Comparison of ENCODE assay signal across 8 cellular contexts in genomic region chr15:66503780-66504562, GRCh38. TPM values are rescaled to one million over a fixed set of nuclear protein-coding genes. Genes with fewer than 3 reads are reported as not detected.
A peak's percentile ranks its signal among the peaks of the same experiment; 100 is the strongest.
DNase-seq lines count a peak whose midpoint lies in the region; ATAC-seq, FAIRE-seq and TF ChIP-seq lines count a peak whose summit lies in the region.

No MANE protein-coding gene starts in this region.

- no peaks in the 10 kb centered on the region for H3K27me3 Mint-ChIP-seq in CD8-positive, alpha-beta T cell (ENCODE audit: low read depth)
- H3K27me3 Mint-ChIP-seq in neural progenitor cell (ENCODE audit: insufficient read depth, low read depth): peaks cover 2% of the 10 kb centered on the region

- no peaks in the 10 kb centered on the region for H3K27me3 ChIP-seq in CD8-positive, alpha-beta T cell (ENCODE audit: insufficient read depth, low read length)
- H3K27me3 ChIP-seq in OCI-LY1 (ENCODE audit: insufficient read depth, low read length): no peaks in the 10 kb centered on the region
- no peaks in the 10 kb centered on the region for H3K27me3 ChIP-seq in H1 (replicated peaks in 1 of 4; ENCODE audit: control insufficient read depth in 3 of 4, extremely low read depth in 1 of 4, insufficient read depth in 3 of 4, low read length in 3 of 4)
- H3K27me3 ChIP-seq in neural progenitor cell: no peaks in the 10 kb centered on the region

- H2BK5ac ChIP-seq in H1 (ENCODE audit: low read depth, low read length): peak overlapping the region; percentile 93

- no peak for TF ChIP-seq POLR2A in H1 (IDR thresholded peaks at IDR 0.05; ENCODE audit: control extremely low read depth in 1 of 2, low read depth in 2 of 2, low read length in 2 of 2)

- H2BK120ac ChIP-seq in H1 (replicated peaks; ENCODE audit: low read depth, low read length): no peak overlapping the region

- peaks cover 12% of the 10 kb centered on the region for H3K23me2 ChIP-seq in H1 (ENCODE audit: low read depth, low read length)

- POLR2A ChIA-PET in CD8-positive, alpha-beta T cell (lab: Charles Lee): interaction anchor here (1.1 to 2.9 kb wide), 6 partner anchors 16 to 212 kb away, joined by 3 to 22 read pairs (median 4); partner anchors contain the start of genes DIS3L and MAP2K1
- POLR2A ChIA-PET in H1 (lab: Charles Lee; ENCODE audit: partially characterized antibody): interaction anchor here (0.6 to 4.7 kb wide), 30 partner anchors 10 to 211 kb away, joined by 3 to 52 read pairs (median 5); partner anchors contain the start of genes DIS3L, LCTL, MAP2K1 and SMAD6

- TF ChIP-seq RAD21 in H1 (IDR thresholded peaks at IDR 0.05 in 1 of 2, conservative IDR thresholded peaks at IDR 0.05 in 1 of 2; ENCODE audit: low read depth in 2 of 2, low read length in 2 of 2): no peak

- peaks cover 37% of the 10 kb centered on the region for H3K36me3 ChIP-seq in CD8-positive, alpha-beta T cell (ENCODE audit: insufficient read depth, low read length)
- H3K36me3 ChIP-seq in OCI-LY1 (ENCODE audit: insufficient read depth, low read length) (peaks cover 59% of the 10 kb centered on the region), H1 (ENCODE audit: control insufficient read depth in 2 of 4, insufficient read depth in 4 of 4, low read length in 3 of 4) (peaks cover 35 to 45% (median 43%) of the 10 kb centered on the region in 4 experiments), neural progenitor cell (peaks cover 18% of the 10 kb centered on the region)

- H2BK12ac ChIP-seq in H1 (ENCODE audit: low read depth, low read length): no peak overlapping the region

- H4K20me1 ChIP-seq in OCI-LY1 (ENCODE audit: insufficient read depth, low read length) (no peaks in the 10 kb centered on the region), H1 (replicated peaks in 1 of 2; ENCODE audit: control insufficient read depth in 1 of 2, insufficient read depth in 2 of 2, low read length in 2 of 2) (peaks cover 0 to 4% of the 10 kb centered on the region in 2 experiments), neural progenitor cell (ENCODE audit: low read depth) (peaks cover 52% of the 10 kb centered on the region)

- DNase-seq in CD8-positive, alpha-beta T cell: no peak
- no peak for DNase-seq in H1 (ENCODE audit: low read depth in 1 of 2, low spot score in 2 of 2)
- DNase-seq in neural progenitor cell (ENCODE audit: low spot score): no peak
- no peak for DNase-seq in AG20443 (ENCODE audit: low spot score)
- DNase-seq in RKO (ENCODE audit: low spot score): no peak
- DNase-seq in activated gamma-delta T cell treated with Interleukin-2 at 50 U/mL for 16 hours: no peak
- no peak for DNase-seq in activated effector memory CD4-positive, alpha-beta T cell treated with Interleukin-2 at 50 U/mL for 16 hours

- peak overlapping the region; percentile 79 for H3K18ac ChIP-seq in H1 (ENCODE audit: extremely low read depth, low read length)

- peak overlapping the region; percentile 99 for H3K27ac Mint-ChIP-seq in CD8-positive, alpha-beta T cell
- H3K27ac Mint-ChIP-seq in neural progenitor cell: peak overlapping the region; percentile 99

- peaks cover 4% of the 10 kb centered on the region for H3K79me1 ChIP-seq in H1 (ENCODE audit: low read depth, low read length)

- no peaks in the 10 kb centered on the region for H3K9me3 ChIP-seq in CD8-positive, alpha-beta T cell (ENCODE audit: low read length)
- H3K9me3 ChIP-seq in OCI-LY1 (ENCODE audit: low read length) (no peaks in the 10 kb centered on the region), H1 (ENCODE audit: insufficient read depth in 2 of 2, low read depth in 1 of 2, low read length in 1 of 2) (no peaks in the 10 kb centered on the region), neural progenitor cell (ENCODE audit: low read depth) (no peaks in the 10 kb centered on the region)

- FAIRE-seq in H1 (lab: Jason Lieb, UNC): no peak

- H3K79me2 ChIP-seq in OCI-LY1 (ENCODE audit: insufficient read depth, low read length): peaks cover 47% of the 10 kb centered on the region
- peaks cover 20 to 69% of the 10 kb centered on the region in 2 experiments for H3K79me2 ChIP-seq in H1 (ENCODE audit: control insufficient read depth in 1 of 2, insufficient read depth in 2 of 2, low read length in 2 of 2)
- H3K79me2 ChIP-seq in neural progenitor cell (ENCODE audit: low read depth): peaks cover 85% of the 10 kb centered on the region

- H3K9me3 Mint-ChIP-seq in CD8-positive, alpha-beta T cell: no peaks in the 10 kb centered on the region
- no peaks in the 10 kb centered on the region for H3K9me3 Mint-ChIP-seq in neural progenitor cell

- H3K36me3 Mint-ChIP-seq in CD8-positive, alpha-beta T cell: peaks cover 61% of the 10 kb centered on the region
- H3K36me3 Mint-ChIP-seq in neural progenitor cell: peaks cover 26% of the 10 kb centered on the region

- H2AFZ ChIP-seq in OCI-LY1 (ENCODE audit: low read length) (no peak overlapping the region), H1 (ENCODE audit: low read length) (no peak overlapping the region), neural progenitor cell (replicated peaks) (peak overlapping the region; percentile 99)

- peak overlapping the region; percentile 90; the same call in 1 of the 2 replicates for H4K8ac ChIP-seq in H1 (ENCODE audit: extremely low read depth, insufficient read depth, low read length)

- H3K4me2 ChIP-seq in OCI-LY1 (ENCODE audit: low read length): peak overlapping the region; percentile 95
- H3K4me2 ChIP-seq in H1 (ENCODE audit: insufficient read depth in 1 of 2, low read depth in 2 of 2, low read length in 2 of 2): peak overlapping the region; percentile 85 to 93
- peak overlapping the region; percentile 97 for H3K4me2 ChIP-seq in neural progenitor cell

- H4K5ac ChIP-seq in H1 (ENCODE audit: insufficient read length, low read depth, low read length): peak overlapping the region; percentile 69

- H2BK15ac ChIP-seq in H1 (ENCODE audit: low read length): no peak overlapping the region

- TF ChIP-seq EP300 in H1 (IDR thresholded peaks at IDR 0.05; ENCODE audit: borderline replicate concordance in 1 of 2, low read depth in 2 of 2, low read length in 2 of 2): no peak

- H3K27ac ChIP-seq in CD8-positive, alpha-beta T cell (ENCODE audit: low read depth, low read length): peak overlapping the region; percentile 90
- H3K27ac ChIP-seq in OCI-LY1 (ENCODE audit: low read depth, low read length, poor library complexity, severe bottlenecking): peak overlapping the region; percentile 86
- H3K27ac ChIP-seq in H1 (ENCODE audit: low read depth, low read length): peak overlapping the region; percentile 93
- no peak overlapping the region for H3K27ac ChIP-seq in neural progenitor cell

- peak overlapping the region; percentile 94 for H3K4ac ChIP-seq in H1 (replicated peaks; ENCODE audit: insufficient read length, low read depth, low read length)

- intact Hi-C loops in CD8-positive, alpha-beta T cell (cut with DNase I, micrococcal nuclease): loop anchor here (2.0 to 10.0 kb wide), 4 partner anchors 211 to 1773 kb away; partner anchors contain the start of genes DIS3L (in 2 of the 2), FEM1B (in 1 of the 2), INTS14 (in 1 of the 2) and RNU5A-1 (in 1 of the 2)

- peak overlapping the region; percentile 100 for H3K4me3 Mint-ChIP-seq in CD8-positive, alpha-beta T cell
- peak overlapping the region; percentile 100 for H3K4me3 Mint-ChIP-seq in neural progenitor cell

- peaks cover 44% of the 10 kb centered on the region for H3K4me1 Mint-ChIP-seq in CD8-positive, alpha-beta T cell (ENCODE audit: low read depth)
- peaks cover 27% of the 10 kb centered on the region for H3K4me1 Mint-ChIP-seq in neural progenitor cell

- peak overlapping the region; percentile 92 for H3K56ac ChIP-seq in H1 (replicated peaks; ENCODE audit: insufficient read length, low read depth, low read length)

- peak overlapping the region; percentile 91 for H4K91ac ChIP-seq in H1 (replicated peaks; ENCODE audit: insufficient read length, low read length)

- ATAC-seq in CD8-positive, alpha-beta T cell: no peak

- H3K9ac ChIP-seq in OCI-LY1 (ENCODE audit: low read length): peak overlapping the region; percentile 89
- peak overlapping the region; percentile 93 to 99 (median 96) for H3K9ac ChIP-seq in H1 (replicated peaks in 1 of 4; ENCODE audit: extremely low read depth in 1 of 4, low read depth in 3 of 4, low read length in 3 of 4)
- peak overlapping the region; percentile 96 for H3K9ac ChIP-seq in neural progenitor cell

- H2BK20ac ChIP-seq in H1 (ENCODE audit: low read length): no peak overlapping the region

- no peaks in the 10 kb centered on the region for H3K9me2 ChIP-seq in OCI-LY1 (ENCODE audit: low read depth, low read length)

- H3K4me3 ChIP-seq in CD8-positive, alpha-beta T cell (ENCODE audit: low read depth, low read length): peak overlapping the region; percentile 95
- H3K4me3 ChIP-seq in OCI-LY1 (ENCODE audit: low read depth, low read length, poor library complexity, severe bottlenecking) (peak overlapping the region; percentile 96), H1 (ENCODE audit: extremely low read depth in 1 of 4, insufficient read depth in 2 of 4, low read depth in 3 of 4, low read length in 4 of 4) (peak overlapping the region; percentile 95 to 100 (median 99)), neural progenitor cell (peak overlapping the region; percentile 87)

- CTCF ChIA-PET in CD8-positive, alpha-beta T cell (lab: Charles Lee): interaction anchor here (1.0 to 1.9 kb wide), 2 partner anchors 116 to 118 kb away, joined by 3 to 8 read pairs; no protein-coding TSS in a partner anchor
- CTCF ChIA-PET in H1 (lab: Charles Lee; ENCODE audit: partially characterized antibody): interaction anchor here (0.8 kb wide), 1 partner anchor 74 kb away, joined by 3 read pairs; no protein-coding TSS in a partner anchor

- peak overlapping the region; percentile 95 for H3K14ac ChIP-seq in H1 (ENCODE audit: insufficient read length)

- no peak for TF ChIP-seq CTCF in CD8-positive, alpha-beta T cell (IDR thresholded peaks at IDR 0.05)
- TF ChIP-seq CTCF in OCI-LY1 (IDR thresholded peaks at IDR 0.05; ENCODE audit: low read length) (no peak), H1 (IDR thresholded peaks at IDR 0.05; ENCODE audit: control extremely low read depth in 1 of 3, insufficient read depth in 1 of 3, low read depth in 1 of 3, low read length in 3 of 3) (no peak), neural progenitor cell (IDR thresholded peaks at IDR 0.05) (no peak)

- H3K23ac ChIP-seq in H1 (ENCODE audit: insufficient read length): no peak overlapping the region

- H3F3A ChIP-seq in OCI-LY1 (ENCODE audit: insufficient read depth, low read length): peaks cover 21% of the 10 kb centered on the region
- peaks cover 61% of the 10 kb centered on the region for H3F3A ChIP-seq in neural progenitor cell (ENCODE audit: low read depth)

- WGBS in H1 (ENCODE audit: extremely low coverage in 1 of 2, insufficient coverage in 1 of 2, insufficient read length in 1 of 2, insufficient replicate concordance in 2 of 2, low coverage in 1 of 2, low lambda C conversion rate in 2 of 2, missing lambda C conversion rate in 1 of 2), 2 experiments: 4% methylated on average over 12 of the region's 12 CpGs; no CpG with 5 or more reads in 1 of the 2 experiments

- peak overlapping the region; percentile 76; the same call in 1 of the 2 replicates for H2AK5ac ChIP-seq in H1 (ENCODE audit: low read depth, low read length)

- H3K4me1 ChIP-seq in CD8-positive, alpha-beta T cell (ENCODE audit: insufficient read depth, low read length): peaks cover 32% of the 10 kb centered on the region
- H3K4me1 ChIP-seq in OCI-LY1 (ENCODE audit: insufficient read depth, low read length, severe bottlenecking) (peaks cover 39% of the 10 kb centered on the region), H1 (replicated peaks in 1 of 4; ENCODE audit: control insufficient read depth in 3 of 4, insufficient read depth in 4 of 4, low read length in 3 of 4) (peaks cover 0 to 6% (median 5%) of the 10 kb centered on the region in 4 experiments; a peak in 4 of 7 replicates), neural progenitor cell (peaks cover 17% of the 10 kb centered on the region)

RNA-seq across cellular contexts. Expression of gene RPL4, which starts 0.7 kb away (rescaled TPM):
- 1,000 to 10,000 TPM; 4,516 to 4,651 TPM for total RNA-seq in CD8-positive, alpha-beta T cell
- 3,886 and 3,950 TPM in 2 replicates for total RNA-seq in H1 (2021; fragmentation: NEBNext Ultra II Directional; extraction: Animal tissue kit (Norgen Biotek cat#: 25700))
- polyA plus RNA-seq in H1 (2011; rRNA removed): 3,376 and 3,973 TPM in 2 replicates
- 4,765 TPM for polyA plus RNA-seq in H1 (2011; cell fraction: cytosol; rRNA removed)
- polyA plus RNA-seq in H1 (2011; cell fraction: nucleus; rRNA removed): 8,529 TPM
- polyA plus RNA-seq in H1 (2012, experiment 1 of 2): 4,272 to 4,889 TPM (median 4,608 TPM) in 4 replicates
- polyA plus RNA-seq in H1 (2012, experiment 2 of 2): 1,896 TPM
- 2,531 TPM for polyA plus RNA-seq in H1 (2013, experiment 1 of 2)
- 2,570 TPM for polyA plus RNA-seq in H1 (2013, experiment 2 of 2)
- polyA minus RNA-seq in H1 (2011; rRNA and poly(A)+ RNA removed): 4,358 and 5,287 TPM in 2 replicates
- polyA minus RNA-seq in H1 (2011; cell fraction: cytosol; rRNA and poly(A)+ RNA removed): 1,442 TPM
- 2,653 TPM for polyA minus RNA-seq in H1 (2011; cell fraction: nucleus; rRNA and poly(A)+ RNA removed)
- total RNA-seq in neural progenitor cell (ENCODE audit: low replicate concordance): 7,725 and 7,728 TPM in 2 replicates

RNA-seq across cellular contexts. Expression of gene ZWILCH, which starts 1.2 kb away (rescaled TPM):
- 1 to 10 TPM; 7.9 to 8.5 TPM for total RNA-seq in CD8-positive, alpha-beta T cell
- total RNA-seq in H1 (2021; fragmentation: NEBNext Ultra II Directional; extraction: Animal tissue kit (Norgen Biotek cat#: 25700)): 61.5 and 62.8 TPM in 2 replicates
- polyA plus RNA-seq in H1 (2011; rRNA removed): 8.8 and 18.1 TPM in 2 replicates
- polyA plus RNA-seq in H1 (2011; cell fraction: cytosol; rRNA removed): 27.2 TPM
- 17.6 TPM for polyA plus RNA-seq in H1 (2011; cell fraction: nucleus; rRNA removed)
- polyA plus RNA-seq in H1 (2012, experiment 1 of 2): 27.6 to 50.8 TPM (median 33.3 TPM) in 4 replicates
- 2.3 TPM for polyA plus RNA-seq in H1 (2012, experiment 2 of 2)
- 40.7 TPM for polyA plus RNA-seq in H1 (2013, experiment 1 of 2)
- polyA plus RNA-seq in H1 (2013, experiment 2 of 2): 37.0 TPM
- 44.8 and 75.5 TPM in 2 replicates for polyA minus RNA-seq in H1 (2011; rRNA and poly(A)+ RNA removed)
- polyA minus RNA-seq in H1 (2011; cell fraction: cytosol; rRNA and poly(A)+ RNA removed): 25.5 TPM
- 36.3 TPM for polyA minus RNA-seq in H1 (2011; cell fraction: nucleus; rRNA and poly(A)+ RNA removed)
- total RNA-seq in neural progenitor cell (ENCODE audit: low replicate concordance): 45.2 and 89.5 TPM in 2 replicates

RNA-seq across cellular contexts. Expression of gene SNAPC5, which starts 6.4 kb away (rescaled TPM):
- total RNA-seq in CD8-positive, alpha-beta T cell: 10 to 100 TPM; 22.3 to 25.3 TPM
- total RNA-seq in H1 (2021; fragmentation: NEBNext Ultra II Directional; extraction: Animal tissue kit (Norgen Biotek cat#: 25700)): 21.5 and 23.1 TPM in 2 replicates
- 12.1 and 18.7 TPM in 2 replicates for polyA plus RNA-seq in H1 (2011; rRNA removed)
- polyA plus RNA-seq in H1 (2011; cell fraction: cytosol; rRNA removed): 36.8 TPM
- 11.4 TPM for polyA plus RNA-seq in H1 (2011; cell fraction: nucleus; rRNA removed)
- 30.1 to 31.9 TPM (median 30.6 TPM) in 4 replicates for polyA plus RNA-seq in H1 (2012, experiment 1 of 2)
- polyA plus RNA-seq in H1 (2012, experiment 2 of 2): 6.8 TPM
- polyA plus RNA-seq in H1 (2013, experiment 1 of 2): 18.5 TPM
- polyA plus RNA-seq in H1 (2013, experiment 2 of 2): 17.6 TPM
- 20.1 and 21.1 TPM in 2 replicates for polyA minus RNA-seq in H1 (2011; rRNA and poly(A)+ RNA removed)
- 6.3 TPM for polyA minus RNA-seq in H1 (2011; cell fraction: cytosol; rRNA and poly(A)+ RNA removed)
- polyA minus RNA-seq in H1 (2011; cell fraction: nucleus; rRNA and poly(A)+ RNA removed): 14.0 TPM
- total RNA-seq in neural progenitor cell (ENCODE audit: low replicate concordance): 26.2 and 32.7 TPM in 2 replicates
